8 cellular contexts compared by ENCODE assay signal in the genomic region with DNA sequence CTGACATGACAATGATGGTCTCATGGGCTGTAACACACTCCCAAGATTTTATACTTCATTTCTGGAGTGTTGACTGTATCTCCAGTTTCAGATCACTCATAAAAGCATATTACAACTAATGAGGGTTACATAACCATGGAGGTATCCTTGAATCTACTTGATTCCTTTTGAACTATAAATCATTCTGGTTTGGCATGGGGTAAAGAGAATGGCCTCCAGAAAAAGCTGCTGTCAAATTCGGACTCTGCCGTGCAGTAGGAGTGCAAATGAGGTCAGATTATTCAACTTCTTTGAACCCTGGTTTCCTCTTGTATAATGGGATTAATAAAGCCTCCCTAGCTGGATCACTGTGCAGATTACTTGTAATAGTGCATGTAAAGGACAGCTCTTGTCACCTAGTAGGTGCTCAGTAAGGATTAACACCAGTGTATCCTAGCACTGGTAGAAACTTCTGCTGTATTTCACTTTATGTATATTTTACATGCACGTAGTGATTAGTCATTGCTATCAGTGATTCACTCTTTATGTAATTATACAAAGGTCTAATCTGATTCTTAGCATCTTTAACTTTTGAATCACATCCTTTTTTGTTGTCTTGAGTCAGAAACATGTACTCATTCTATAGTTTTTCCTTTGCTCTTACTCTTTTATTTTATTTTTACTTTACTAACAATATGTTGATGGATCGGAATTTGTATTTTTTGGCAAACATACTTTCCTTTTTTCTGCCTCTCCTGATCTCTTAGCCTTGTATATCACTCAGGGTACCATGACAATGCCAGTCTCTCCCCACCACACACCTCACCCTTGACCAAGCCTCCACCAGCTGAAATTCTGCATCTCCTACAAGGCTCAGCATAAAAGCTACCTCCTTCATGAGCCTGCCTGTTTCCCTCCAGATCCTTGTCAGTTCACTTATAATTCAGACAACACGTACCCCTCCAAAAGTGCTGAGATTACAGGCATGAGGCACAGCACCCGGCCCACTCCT. TPM values are rescaled to one million over a fixed set of nuclear protein-coding genes. Genes with fewer than 3 reads are reported as not detected.
A peak's percentile ranks its signal among the peaks of the same experiment; 100 is the strongest.
DNase-seq lines count a peak whose midpoint lies in the region; ATAC-seq and TF ChIP-seq lines count a peak whose summit lies in the region.

No MANE protein-coding gene starts in this region.

- no peaks in the 10 kb centered on the region for H3K27me3 ChIP-seq in colonic mucosa

- H3K36me3 ChIP-seq in colonic mucosa: no peaks in the 10 kb centered on the region

- 57 to 60% methylated on average over 6 of the region's 6 CpGs for WGBS in lower leg skin, 2 donors

- peak overlapping the region; percentile 15 for H3K4me3 Mint-ChIP-seq in natural killer cell treated with Interleukin-12 subunit alpha and Interleukin-12 subunit beta and Interleukin-15 and Interleukin-18, amount 100 ng/mL, for 72 hours

- TF ChIP-seq CTCF in NB4 (IDR thresholded peaks at IDR 0.05; ENCODE audit: low read depth, low read length) (no peak), lower leg skin (IDR thresholded peaks at IDR 0.05) (no peak), colonic mucosa (IDR thresholded peaks at IDR 0.05) (no peak)

- peaks cover 36 to 61% of the 10 kb centered on the region in 2 donors for H3K4me1 Mint-ChIP-seq in natural killer cell treated with Interleukin-12 subunit alpha and Interleukin-12 subunit beta and Interleukin-15 and Interleukin-18, amount 100 ng/mL, for 72 hours (ENCODE audit: low read depth in 2 of 2)

- no peaks in the 10 kb centered on the region for H3K9me3 ChIP-seq in colonic mucosa

- intact Hi-C loops in lower leg skin (cut with DNase I; ENCODE audit: low total_unique reads): no loop called here
- intact Hi-C loops in colonic mucosa (cut with DNase I): no loop called here

- no peaks in the 10 kb centered on the region for H3K36me3 Mint-ChIP-seq in natural killer cell treated with Interleukin-12 subunit alpha and Interleukin-12 subunit beta and Interleukin-15 and Interleukin-18, amount 100 ng/mL, for 72 hours

- DNase-seq in EH (ENCODE audit: low read depth) (peak; percentile 81), NB4 (ENCODE audit: low read depth) (no peak), astrocyte of the hippocampus (ENCODE audit: low read depth, low spot score) (peak; percentile 26), NOMO-1 treated with dmso at 0.1 percent for 144 hours (lab: John Stamatoyannopoulos, UW; ENCODE audit: unreplicated experiment) (no peak), lower leg skin (ENCODE audit: low spot score in 2 of 2) (no peak), colonic mucosa (no peak), NCI-H1092 (lab: John Stamatoyannopoulos, UW) (no peak)
- no peak for DNase-seq in natural killer cell treated with Interleukin-12 subunit alpha and Interleukin-12 subunit beta and Interleukin-15 and Interleukin-18, amount 100 ng/mL, for 72 hours (ENCODE audit: low spot score)

- H3K27ac Mint-ChIP-seq in natural killer cell treated with Interleukin-12 subunit alpha and Interleukin-12 subunit beta and Interleukin-15 and Interleukin-18, amount 100 ng/mL, for 72 hours: peak overlapping the region; percentile 54 to 63

- H3K9me3 Mint-ChIP-seq in natural killer cell treated with Interleukin-12 subunit alpha and Interleukin-12 subunit beta and Interleukin-15 and Interleukin-18, amount 100 ng/mL, for 72 hours: no peaks in the 10 kb centered on the region

- no peaks in the 10 kb centered on the region for H3K4me1 ChIP-seq in colonic mucosa

- ATAC-seq in natural killer cell treated with Interleukin-12 subunit alpha and Interleukin-12 subunit beta and Interleukin-15 and Interleukin-18, amount 100 ng/mL, for 72 hours: no peak

- no peak overlapping the region for H3K9ac ChIP-seq in colonic mucosa (ENCODE audit: low read depth in 2 of 2, low read length in 2 of 2)

- H3K4me3 ChIP-seq in NB4 (ENCODE audit: low read depth, low read length) (peak overlapping the region; percentile 81), lower leg skin (ENCODE audit: low read depth, poor library complexity, severe bottlenecking) (no peak overlapping the region), colonic mucosa (no peak overlapping the region)

- H3K27me3 Mint-ChIP-seq in natural killer cell treated with Interleukin-12 subunit alpha and Interleukin-12 subunit beta and Interleukin-15 and Interleukin-18, amount 100 ng/mL, for 72 hours: no peaks in the 10 kb centered on the region

- no peak for TF ChIP-seq POLR2A in NB4 (IDR thresholded peaks at IDR 0.05; ENCODE audit: extremely low read depth, insufficient read length)
- TF ChIP-seq POLR2A in lower leg skin (IDR thresholded peaks at IDR 0.05): no peak

- H3K27ac ChIP-seq in colonic mucosa: no peak overlapping the region

RNA-seq across cellular contexts. Expression of a gene that starts 3.2 kb away (rescaled TPM):
- total RNA-seq in natural killer cell treated with Interleukin-12 subunit alpha and Interleukin-12 subunit beta and Interleukin-15 and Interleukin-18, amount 100 ng/mL, for 72 hours: 10 to 100 TPM; 15.8 to 25.4 TPM
- total RNA-seq in lower leg skin (1 to 10 TPM; 4.3 to 6.2 (median 5.7) TPM), colonic mucosa (1 to 10 TPM; 1.2 to 3.3 TPM)

Comparison
In these comparisons a context has a peak if more than half of its experiments do, and no peak if none do; other contexts are left out.
1. DNase-seq: peak in EH (single experiment) and astrocyte of the hippocampus (single experiment); none in NB4 (single experiment), natural killer cell treated with Interleukin-12 subunit alpha and Interleukin-12 subunit beta and Interleukin-15 and Interleukin-18, amount 100 ng/mL, for 72 hours (single experiment), NOMO-1 treated with dmso at 0.1 percent for 144 hours (single experiment), lower leg skin (0 of 2), colonic mucosa (single experiment) and NCI-H1092 (single experiment).